Comparison of ENCODE assay signal across 20 cellular contexts in the genomic region with DNA sequence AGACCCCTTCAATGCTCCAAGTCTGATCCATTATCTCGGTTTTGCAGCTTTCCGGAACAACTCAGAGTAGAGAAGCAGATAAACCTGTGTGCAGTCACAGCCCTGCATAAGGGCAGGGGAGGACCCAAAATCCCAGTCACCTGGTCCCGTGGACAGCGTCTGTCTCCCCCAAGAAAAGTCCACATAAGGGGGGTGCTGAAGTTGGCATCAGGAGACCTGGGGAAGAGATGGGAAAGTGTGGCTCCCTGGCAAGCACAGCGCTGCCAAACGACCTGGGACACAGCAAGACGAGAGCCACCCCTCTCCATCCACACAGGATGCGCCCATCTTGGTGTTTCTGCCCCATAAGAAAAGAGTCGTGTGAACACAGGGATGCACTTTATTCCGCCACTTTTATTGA. TPM values are rescaled to one million over a fixed set of nuclear protein-coding genes. Genes with fewer than 3 reads are reported as not detected.
DNase-seq lines count a peak whose midpoint lies in the region; ATAC-seq and TF ChIP-seq lines count a peak whose summit lies in the region.
"Had no signal": no experiment of that assay in that cellular context is flagged by ENCODE, and none has a peak within 500 bp of the region (broad histone marks: within the 10 kb centered on the region; RNA-seq: fewer than 3 reads in every experiment).

No MANE protein-coding gene starts in this region.

- intact Hi-C loops in lower lobe of right lung (cut with DNase I): no loop called here
- intact Hi-C loops in spleen (cut with DNase I; ENCODE audit: low total_unique reads): no loop called here

- no peak overlapping the region for H3K27ac ChIP-seq in lower lobe of right lung
- no peak overlapping the region for H3K27ac ChIP-seq in spleen
- H3K27ac ChIP-seq: 22Rv1, BLaER1, C4-2B had no signal

- no peaks in the 10 kb centered on the region for H3K9me3 ChIP-seq in lower lobe of right lung
- H3K9me3 ChIP-seq in spleen: no peaks in the 10 kb centered on the region
- H3K9me3 ChIP-seq: BLaER1, Caco-2, HAP-1 had no signal

- ATAC-seq in left lobe of liver (peak; percentile 5), lower lobe of right lung (no peak)
- ATAC-seq: CD8-positive, alpha-beta T cell; GM12878 had no signal

- TF ChIP-seq POLR2A in spleen (IDR thresholded peaks at IDR 0.05): no peak

- CTCF ChIA-PET in activated naive CD4-positive, alpha-beta T cell treated with anti-CD3 and anti-CD28 coated beads, Interleukin-2, amount 10 ng/mL, durations not matched to agents 7 days and 5 days (lab: Charles Lee): no interaction called here

- H3K4me1 ChIP-seq in lower lobe of right lung (no peaks in the 10 kb centered on the region), spleen (peaks cover 0 to 8% (median 2%) of the 10 kb centered on the region in 6 donors)
- H3K4me1 ChIP-seq: HAP-1 had no signal

- peak overlapping the region; percentile 45 for H3K27ac Mint-ChIP-seq in activated naive CD4-positive, alpha-beta T cell treated with anti-CD3 and anti-CD28 coated beads, Interleukin-2, amount 10 ng/mL, durations not matched to agents 7 days and 5 days
- H3K27ac Mint-ChIP-seq: B cell; CD4-positive, CD25-positive, alpha-beta regulatory T cell; CD8-positive, alpha-beta T cell had no signal

- no peaks in the 10 kb centered on the region for H3K36me3 Mint-ChIP-seq in activated naive CD4-positive, alpha-beta T cell treated with anti-CD3 and anti-CD28 coated beads, Interleukin-2, amount 10 ng/mL, durations not matched to agents 7 days and 5 days

- H3K4me3 ChIP-seq in lower lobe of right lung: no peak overlapping the region
- H3K4me3 ChIP-seq in spleen: no peak overlapping the region
- H3K4me3 ChIP-seq: BLaER1, GM12878, HAP-1 had no signal

- peaks cover 47% of the 10 kb centered on the region for H3K36me3 ChIP-seq in lower lobe of right lung
- peaks cover 0 to 47% (median 29%) of the 10 kb centered on the region in 6 donors for H3K36me3 ChIP-seq in spleen

- 87 to 93% (median 92%) methylated on average over 8 to 10 of the region's 10 CpGs for WGBS in spleen, 5 donors

- no peak for DNase-seq in activated naive CD4-positive, alpha-beta T cell treated with anti-CD3 and anti-CD28 coated beads, Interleukin-2, amount 10 ng/mL, durations not matched to agents 7 days and 5 days
- DNase-seq in activated naive CD4-positive, alpha-beta T cell (lab: John Stamatoyannopoulos, UW): no peak
- DNase-seq in left lobe of liver (ENCODE audit: low spot score) (no peak), lower lobe of right lung (peak; percentile 17), spleen (peak; percentile 44), GM19240 (ENCODE audit: insufficient read length, low spot score) (no peak), NCI-H2227 (lab: John Stamatoyannopoulos, UW; ENCODE audit: unreplicated experiment) (no peak), NCI-H1436 treated with DMSO at 0.1 percent for 48 hours (lab: John Stamatoyannopoulos, UW) (no peak)
- DNase-seq: Caco-2; CD4-positive, CD25-positive, alpha-beta regulatory T cell; CD8-positive, alpha-beta T cell; DMS153; DND-41; GOT3 had no signal

- H3K4me3 Mint-ChIP-seq in activated naive CD4-positive, alpha-beta T cell treated with anti-CD3 and anti-CD28 coated beads, Interleukin-2, amount 10 ng/mL, durations not matched to agents 7 days and 5 days: no peak overlapping the region
- H3K4me3 Mint-ChIP-seq: B cell; CD4-positive, CD25-positive, alpha-beta regulatory T cell; CD8-positive, alpha-beta T cell had no signal

- H3K27me3 ChIP-seq in lower lobe of right lung (ENCODE audit: low read depth) (no peaks in the 10 kb centered on the region), spleen (replicated peaks in 1 of 7) (no peaks in the 10 kb centered on the region)
- H3K27me3 ChIP-seq: BLaER1 had no signal

- H3K27me3 Mint-ChIP-seq in activated naive CD4-positive, alpha-beta T cell treated with anti-CD3 and anti-CD28 coated beads, Interleukin-2, amount 10 ng/mL, durations not matched to agents 7 days and 5 days: peaks cover 16% of the 10 kb centered on the region
- H3K27me3 Mint-ChIP-seq: B cell had no signal

- H3K9me3 Mint-ChIP-seq in activated naive CD4-positive, alpha-beta T cell treated with anti-CD3 and anti-CD28 coated beads, Interleukin-2, amount 10 ng/mL, durations not matched to agents 7 days and 5 days: no peaks in the 10 kb centered on the region
- H3K9me3 Mint-ChIP-seq: CD4-positive, CD25-positive, alpha-beta regulatory T cell; CD8-positive, alpha-beta T cell had no signal

- TF ChIP-seq CTCF in lower lobe of right lung (IDR thresholded peaks at IDR 0.05) (no peak), spleen (IDR thresholded peaks at IDR 0.05 in 8 of 11, conservative IDR thresholded peaks at IDR 0.05 in 3 of 11) (no peak)

- H3K4me1 Mint-ChIP-seq in activated naive CD4-positive, alpha-beta T cell treated with anti-CD3 and anti-CD28 coated beads, Interleukin-2, amount 10 ng/mL, durations not matched to agents 7 days and 5 days: no peaks in the 10 kb centered on the region
- H3K4me1 Mint-ChIP-seq: B cell; CD4-positive, CD25-positive, alpha-beta regulatory T cell had no signal

RNA-seq across cellular contexts. Expression of a gene that starts 27.9 kb away (rescaled TPM):
- total RNA-seq in left lobe of liver (128 TPM), lower lobe of right lung (27.6 TPM), spleen (10 to 100 TPM; 17.0 to 29.6 (median 21.6) TPM)
- polyA plus RNA-seq in spleen: 10 to 100 TPM; 17.7 to 25.4 (median 25.1) TPM

RNA-seq across cellular contexts. Expression of a gene that starts 46.1 kb away (rescaled TPM):
- total RNA-seq in left lobe of liver (20.2 TPM), lower lobe of right lung (48.9 TPM), spleen (10 to 100 TPM; 58.3 to 87.9 (median 72.6) TPM)
- 10 to 100 TPM in 2 of 3 donors, 1 to 10 TPM in 1; 9.5 to 11.3 (median 10.1) TPM for polyA plus RNA-seq in spleen

Comparison
In these comparisons a context has a peak if more than half of its experiments do, and no peak if none do; other contexts are left out.
1. DNase-seq: peak in lower lobe of right lung (single experiment) and spleen (single experiment); none in activated naive CD4-positive, alpha-beta T cell treated with anti-CD3 and anti-CD28 coated beads, Interleukin-2, amount 10 ng/mL, durations not matched to agents 7 days and 5 days (single experiment), activated naive CD4-positive, alpha-beta T cell (0 of 4), left lobe of liver (single experiment), GM19240 (single experiment), NCI-H2227 (single experiment) and NCI-H1436 treated with DMSO at 0.1 percent for 48 hours (single experiment).